In genomic region chr1:8903410-8903809, GRCh38 we compare ENCODE assay signal across 9 cellular contexts. TPM values are rescaled to one million over a fixed set of nuclear protein-coding genes. Genes with fewer than 3 reads are reported as not detected.
DNase-seq lines count a peak whose midpoint lies in the region; ATAC-seq and TF ChIP-seq lines count a peak whose summit lies in the region.
"Had no signal": no experiment of that assay in that cellular context is flagged by ENCODE, and none has a peak within 500 bp of the region (broad histone marks: within the 10 kb centered on the region; RNA-seq: fewer than 3 reads in every experiment).

No MANE protein-coding gene starts in this region.

- no CpG with 5 or more reads among the region's 6 CpGs for WGBS in IMR-90 (ENCODE audit: extremely low coverage in 2 of 2, insufficient read length in 1 of 2), 2 experiments
- WGBS in lower leg skin, 2 donors, result 92 to 95% methylated on average over 6 of the region's 6 CpGs

- peak overlapping the region; percentile 83; the same call in 1 of the 2 replicates for H2AK5ac ChIP-seq in IMR-90 (ENCODE audit: low read depth, low read length)

- H3K4me2 ChIP-seq in IMR-90 (ENCODE audit: low read depth, low read length), result peak overlapping the region; percentile 25; the same call in 1 of the 2 replicates

- H2AK9ac ChIP-seq in IMR-90 (replicated peaks; ENCODE audit: low read depth, low read length, poor library complexity), result peak overlapping the region; percentile 18

- 0 out of 2 replicates have a peak overlapping the region, but pooled peaks have one; percentile 5 for H4K5ac ChIP-seq in IMR-90 (ENCODE audit: low read depth, low read length)

- dilution Hi-C loops in IMR-90 (cut with HindIII; ENCODE audit: low sequenced_read_pairs, unreplicated experiment), result no loop called here

- H2BK120ac ChIP-seq in IMR-90 (ENCODE audit: low read depth, low read length), result peak overlapping the region; percentile 95

- H3K4me1 ChIP-seq in IMR-90 (ENCODE audit: control insufficient read depth, insufficient read depth, low read length) (peaks cover 13% of the 10 kb centered on the region), adipocyte (ENCODE audit: control insufficient read depth, insufficient read depth, low read length) (peaks cover 33% of the 10 kb centered on the region), left lung (peaks cover 0 to 19% of the 10 kb centered on the region in 2 donors)

- H3K9ac ChIP-seq in IMR-90 (ENCODE audit: low read depth, low read length) (no peak overlapping the region), adipocyte (ENCODE audit: low read length) (peak overlapping the region; percentile 50)

- POLR2A ChIA-PET in IMR-90 (lab: Charles Lee; ENCODE audit: unreplicated experiment), result no interaction called here

- CTCF ChIA-PET in IMR-90 (lab: Yijun Ruan, JAX), result interaction anchor here (0.7 kb wide), 1 partner anchor 39 kb away, joined by 3 read pairs; no protein-coding TSS in a partner anchor

- H3K27ac ChIP-seq in IMR-90 (ENCODE audit: insufficient read depth, low read length) (peak overlapping the region; percentile 40), left lung (peak overlapping the region in 1 of 2 donors; percentile 50)

- peak overlapping the region; percentile 76 for H2BK5ac ChIP-seq in IMR-90 (ENCODE audit: low read depth, low read length, poor library complexity, severe bottlenecking)

- ATAC-seq in IMR-90 (ENCODE audit: low read depth), result peak; percentile 7; the same call in 1 of the 2 replicates
- peak; percentile 24 for ATAC-seq in left lung
- no peak for ATAC-seq in left cardiac atrium
- ATAC-seq in HG03108 (IDR thresholded peaks at IDR 0.05; ENCODE audit: unreplicated experiment), result no peak

- H3K27me3 ChIP-seq in IMR-90 (ENCODE audit: control insufficient read depth, insufficient read depth, low read length), result no peaks in the 10 kb centered on the region
- no peaks in the 10 kb centered on the region for H3K27me3 ChIP-seq in adipocyte (replicated peaks; ENCODE audit: control insufficient read depth, insufficient read depth, low read length)
- H3K27me3 ChIP-seq in left lung, result no peaks in the 10 kb centered on the region

- peak overlapping the region; percentile 90 for H3K4ac ChIP-seq in IMR-90 (ENCODE audit: low read depth, low read length)

- peak overlapping the region; percentile 59; the same call in 1 of the 2 replicates for H3K56ac ChIP-seq in IMR-90 (ENCODE audit: extremely low read depth, insufficient read depth, low read length)

- peak overlapping the region; percentile 72; the same call in 2 of the 3 replicates for H2BK15ac ChIP-seq in IMR-90 (ENCODE audit: low read depth, low read length)

- H3K4me3 ChIP-seq in IMR-90 (ENCODE audit: insufficient read depth, low read depth, low read length), result no peak overlapping the region
- H3K4me3 ChIP-seq in adipocyte (ENCODE audit: low read length), result no peak overlapping the region
- no peak overlapping the region for H3K4me3 ChIP-seq in left lung
- H3K4me3 ChIP-seq in lower leg skin (ENCODE audit: low read depth, poor library complexity, severe bottlenecking), result no peak overlapping the region

- H4K91ac ChIP-seq in IMR-90 (ENCODE audit: insufficient read depth, low read depth, low read length), result peak overlapping the region; percentile 73

- H3K36me3 ChIP-seq in IMR-90 (ENCODE audit: control insufficient read depth, insufficient read depth, low read length), result no peaks in the 10 kb centered on the region
- H3K36me3 ChIP-seq in adipocyte (ENCODE audit: control insufficient read depth, insufficient read depth, low read length, severe bottlenecking), result no peaks in the 10 kb centered on the region
- H3K36me3 ChIP-seq in left lung, result no peaks in the 10 kb centered on the region

- H3K9me3 ChIP-seq in IMR-90 (ENCODE audit: control insufficient read depth, insufficient read depth, low read length) (no peaks in the 10 kb centered on the region), adipocyte (ENCODE audit: control insufficient read depth, low read length) (no peaks in the 10 kb centered on the region), left lung (peaks cover 0 to 2% of the 10 kb centered on the region in 2 donors)

- H2BK20ac ChIP-seq in IMR-90 (ENCODE audit: low read depth, low read length), result peak overlapping the region; percentile 96

- peak overlapping the region; percentile 10; the same call in 1 of the 2 replicates for H3K18ac ChIP-seq in IMR-90 (ENCODE audit: low read depth, low read length)

- TF ChIP-seq CTCF in IMR-90 (conservative IDR thresholded peaks at IDR 0.05; ENCODE audit: low read depth, low read length), result no peak
- no peak for TF ChIP-seq CTCF in left lung (IDR thresholded peaks at IDR 0.05)
- no peak for TF ChIP-seq CTCF in lower leg skin (IDR thresholded peaks at IDR 0.05)

- intact Hi-C loops in IMR-90 (cut with micrococcal nuclease), result no loop called here
- intact Hi-C loops in left lung (cut with DNase I), result no loop called here
- intact Hi-C loops in lower leg skin (cut with DNase I; ENCODE audit: low total_unique reads), result no loop called here
- intact Hi-C loops in left cardiac atrium (cut with DNase I), result no loop called here

- TF ChIP-seq POLR2A in IMR-90 (IDR thresholded peaks at IDR 0.05; ENCODE audit: low read depth, low read length) (no peak), lower leg skin (IDR thresholded peaks at IDR 0.05) (no peak)

- H3K23ac ChIP-seq in IMR-90 (ENCODE audit: low read depth, low read length), result peak overlapping the region; percentile 82; the same call in 1 of the 2 replicates

- DNase-seq in ACHN (peak; percentile 32), IMR-90 (no peak), adipocyte (ENCODE audit: low read depth) (peak; percentile 55), left lung (no peak), lower leg skin (ENCODE audit: low spot score in 2 of 2) (no peak), left cardiac atrium (no peak), epidermal melanocyte (ENCODE audit: insufficient read length, low spot score) (no peak)
- DNase-seq: NCI-H1436 had no signal

- H4K8ac ChIP-seq in IMR-90 (ENCODE audit: low read depth in 2 of 2, low read length in 2 of 2), result peak overlapping the region in 1 of 2 experiments; percentile 68; a peak in 3 of 4 replicates

- peaks cover 0 to 5% of the 10 kb centered on the region in 2 experiments; a peak in 1 of 4 replicates for H3K79me1 ChIP-seq in IMR-90 (ENCODE audit: low read depth in 1 of 2, low read length in 2 of 2)

- H3K9me1 ChIP-seq in IMR-90 (ENCODE audit: insufficient read depth, low read length), result peaks cover 25% of the 10 kb centered on the region

- H3K14ac ChIP-seq in IMR-90 (replicated peaks; ENCODE audit: low read depth, low read length), result peak overlapping the region; percentile 84

- in situ Hi-C loops in ACHN (cut with HindIII; ENCODE audit: low pct_ligation_motif_present, low pct_unique_long_range_greater_than_20kb, low sequenced_read_pairs), result no loop called here
- in situ Hi-C loops in IMR-90 (cut with MboI; ENCODE audit: low sequenced_read_pairs), result loop anchor here (25.0 kb wide), 1 partner anchor 584 kb away; no protein-coding TSS in a partner anchor

- TF ChIP-seq RAD21 in IMR-90 (IDR thresholded peaks at IDR 0.05; ENCODE audit: low read length), result no peak

- no peaks in the 10 kb centered on the region for H4K20me1 ChIP-seq in IMR-90 (ENCODE audit: insufficient read depth, low read length)

- H2AFZ ChIP-seq in IMR-90 (replicated peaks; ENCODE audit: low read length, poor library complexity), result peak overlapping the region; percentile 16

- no TSS peak for BruUV-seq in IMR-90 (replicated peaks; lab: Mats Ljungman, UMichigan)

TF ChIP-seq in IMR-90, 13 proteins besides CTCF, POLR2A, EP300 and RAD21:
- TF ChIP-seq MAZ (IDR thresholded peaks at IDR 0.05; ENCODE audit: borderline replicate concordance, low read depth, low read length) (no peak), CHD1 (IDR thresholded peaks at IDR 0.05; ENCODE audit: low read depth, low read length) (no peak), MXI1 (IDR thresholded peaks at IDR 0.05; ENCODE audit: borderline replicate concordance, low read depth, low read length) (no peak), MAFK (IDR thresholded peaks at IDR 0.05; ENCODE audit: low read depth, low read length) (no peak), FOS (IDR thresholded peaks at IDR 0.05; ENCODE audit: low read depth, low read length) (no peak), CEBPB (IDR thresholded peaks at IDR 0.05; ENCODE audit: low read depth, low read length) (no peak), RFX5 (IDR thresholded peaks at IDR 0.05; ENCODE audit: low read depth, low read length) (no peak), SMC3 (IDR thresholded peaks at IDR 0.05; ENCODE audit: low read depth, low read length) (no peak)
- TF ChIP-seq, protein P1, sequence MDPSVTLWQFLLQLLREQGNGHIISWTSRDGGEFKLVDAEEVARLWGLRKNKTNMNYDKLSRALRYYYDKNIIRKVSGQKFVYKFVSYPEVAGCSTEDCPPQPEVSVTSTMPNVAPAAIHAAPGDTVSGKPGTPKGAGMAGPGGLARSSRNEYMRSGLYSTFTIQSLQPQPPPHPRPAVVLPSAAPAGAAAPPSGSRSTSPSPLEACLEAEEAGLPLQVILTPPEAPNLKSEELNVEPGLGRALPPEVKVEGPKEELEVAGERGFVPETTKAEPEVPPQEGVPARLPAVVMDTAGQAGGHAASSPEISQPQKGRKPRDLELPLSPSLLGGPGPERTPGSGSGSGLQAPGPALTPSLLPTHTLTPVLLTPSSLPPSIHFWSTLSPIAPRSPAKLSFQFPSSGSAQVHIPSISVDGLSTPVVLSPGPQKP (IDR thresholded peaks at IDR 0.05; ENCODE audit: borderline replicate concordance, low read depth, low read length), result no peak
- TF ChIP-seq, protein P2, sequence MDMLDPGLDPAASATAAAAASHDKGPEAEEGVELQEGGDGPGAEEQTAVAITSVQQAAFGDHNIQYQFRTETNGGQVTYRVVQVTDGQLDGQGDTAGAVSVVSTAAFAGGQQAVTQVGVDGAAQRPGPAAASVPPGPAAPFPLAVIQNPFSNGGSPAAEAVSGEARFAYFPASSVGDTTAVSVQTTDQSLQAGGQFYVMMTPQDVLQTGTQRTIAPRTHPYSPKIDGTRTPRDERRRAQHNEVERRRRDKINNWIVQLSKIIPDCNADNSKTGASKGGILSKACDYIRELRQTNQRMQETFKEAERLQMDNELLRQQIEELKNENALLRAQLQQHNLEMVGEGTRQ (IDR thresholded peaks at IDR 0.05; ENCODE audit: low read depth, low read length), result no peak

RNA-seq across cellular contexts. Expression of gene ENO1, which starts 24.9 kb away (rescaled TPM):
- total RNA-seq in IMR-90 (2012; rRNA removed), result 2,952 and 3,643 TPM in 2 replicates
- 2,094 and 2,125 TPM in 2 replicates for polyA plus RNA-seq in IMR-90 (2012; rRNA removed)
- 1,308 and 1,582 TPM in 2 replicates for polyA plus RNA-seq in IMR-90 (2012; cell fraction: cytosol; rRNA removed)
- 1,133 and 1,170 TPM in 2 replicates for polyA plus RNA-seq in IMR-90 (2012; cell fraction: nucleus; rRNA removed; ENCODE audit: low replicate concordance)
- total RNA-seq in left lung, result 1,000 to 10,000 TPM in 1 of 2 donors, 100 to 1,000 TPM in 1; 753 to 1,734 TPM
- total RNA-seq in lower leg skin, result 100 to 1,000 TPM; 351 to 688 (median 453) TPM
- 100 to 1,000 TPM; 242 to 476 TPM for total RNA-seq in left cardiac atrium

RNA-seq across cellular contexts. Expression of gene CA6, which starts 42.3 kb away (rescaled TPM):
- total RNA-seq in IMR-90 (2012; rRNA removed) (not detected in 2 replicates), left lung (not detected), lower leg skin (10 to 100 TPM; 17.4 to 38.0 (median 26.6) TPM), left cardiac atrium (not detected)
- not detected in 2 replicates for polyA plus RNA-seq in IMR-90 (2012; rRNA removed)
- polyA plus RNA-seq in IMR-90 (2012; cell fraction: cytosol; rRNA removed), result not detected in 2 replicates
- not detected in 2 replicates for polyA plus RNA-seq in IMR-90 (2012; cell fraction: nucleus; rRNA removed; ENCODE audit: low replicate concordance)

Comparison
In these comparisons a context has a peak if more than half of its experiments do, and no peak if none do; other contexts are left out.
1. DNase-seq: peak in ACHN (single experiment) and adipocyte (single experiment); none in IMR-90 (single experiment), left lung (0 of 2), lower leg skin (0 of 2), left cardiac atrium (single experiment) and epidermal melanocyte (single experiment).
2. ATAC-seq: peak in IMR-90 (single experiment) and left lung (single experiment); none in left cardiac atrium (0 of 2) and HG03108 (single experiment).
3. RNA of gene CA6, which starts 42.3 kb away (total RNA-seq): 17.4 to 38.0 TPM in lower leg skin; not detected in left lung, not detected in IMR-90 and not detected in left cardiac atrium; every median in the first group is over 10 times any median in the second.